In the genomic region with DNA sequence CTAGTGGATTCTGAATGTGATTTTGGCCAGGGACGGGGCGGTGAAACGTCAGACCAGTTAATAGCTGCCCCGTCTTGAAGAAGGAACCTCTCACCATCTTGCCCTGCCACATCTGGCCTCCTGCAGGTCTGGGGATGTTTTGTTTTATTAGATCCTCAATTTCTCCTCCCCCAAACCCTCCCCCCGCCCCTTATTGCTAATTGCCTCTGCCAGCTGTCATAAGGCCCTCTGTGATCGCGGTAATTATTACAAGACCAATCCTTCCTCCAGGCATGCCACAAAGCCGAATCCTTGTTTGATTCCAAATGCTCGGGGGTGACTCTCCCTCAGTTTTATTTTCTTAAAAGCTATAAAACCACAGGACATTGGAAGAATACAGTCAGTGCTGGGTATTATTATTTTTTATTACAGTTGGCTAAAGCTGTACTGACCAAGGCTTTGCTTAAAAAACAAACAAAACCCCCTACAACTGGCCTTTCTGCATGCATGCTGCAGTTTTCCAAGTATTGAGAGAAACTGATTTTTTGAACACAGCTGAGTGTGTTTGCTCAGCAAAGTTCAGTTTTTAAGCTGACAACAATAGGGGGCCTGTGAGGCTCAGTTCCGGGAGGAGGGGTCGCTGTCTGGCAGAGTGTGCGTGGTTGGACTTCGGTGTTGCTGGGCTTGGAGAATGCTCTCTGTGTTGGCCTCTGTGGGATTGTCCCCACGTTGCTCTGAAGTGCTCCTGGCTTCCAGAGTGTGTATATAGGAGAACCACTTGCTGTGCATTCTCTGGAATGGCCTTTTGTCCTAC, we compare ENCODE assay signal across 1 cellular context.
TF ChIP-seq lines count a peak whose summit lies in the region.

No MANE protein-coding gene starts in this region.

TF ChIP-seq in HepG2, 621 proteins besides CTCF, POLR2A, EP300 and RAD21 (continued from another document and continues in another):
- TF ChIP-seq PHF5A (CRISPR knock-in tag; IDR thresholded peaks at IDR 0.05; ENCODE audit: low read depth, unreplicated experiment) (no peak), ZNF589 (CRISPR knock-in tag; conservative IDR thresholded peaks at IDR 0.05) (no peak), ZNF747 (CRISPR knock-in tag; IDR thresholded peaks at IDR 0.05; ENCODE audit: borderline replicate concordance) (peak; percentile 72; the same call in 1 of the 2 replicates), ZSCAN9 (CRISPR knock-in tag; IDR thresholded peaks at IDR 0.05; ENCODE audit: borderline replicate concordance) (no peak), PBX3 (CRISPR knock-in tag; IDR thresholded peaks at IDR 0.05; ENCODE audit: borderline replicate concordance) (no peak), MEF2D (CRISPR knock-in tag; IDR thresholded peaks at IDR 0.05) (no peak), ZNF484 (CRISPR knock-in tag; IDR thresholded peaks at IDR 0.05; ENCODE audit: borderline replicate concordance, low read depth) (no peak), AKAP8 (CRISPR knock-in tag; IDR thresholded peaks at IDR 0.05) (no peak), KDM1A (CRISPR knock-in tag; IDR thresholded peaks at IDR 0.05) (no peak), PCBP1 (IDR thresholded peaks at IDR 0.05; ENCODE audit: borderline replicate concordance, low read depth, low read length) (no peak), IRF2 (CRISPR knock-in tag; IDR thresholded peaks at IDR 0.05) (no peak; the same call in none of the 2 replicates), ZNF383 (CRISPR knock-in tag; IDR thresholded peaks at IDR 0.05; ENCODE audit: borderline replicate concordance) (no peak), ZNF597 (CRISPR knock-in tag; IDR thresholded peaks at IDR 0.05) (no peak), ZNF264 (CRISPR knock-in tag; IDR thresholded peaks at IDR 0.05) (no peak), ELF3 (CRISPR knock-in tag; IDR thresholded peaks at IDR 0.05) (peak; percentile 88), ZNF672 (CRISPR knock-in tag; IDR thresholded peaks at IDR 0.05) (no peak), ZNF720 (CRISPR knock-in tag; IDR thresholded peaks at IDR 0.05) (no peak), CBX1 (IDR thresholded peaks at IDR 0.05; ENCODE audit: low read depth) (no peak), ZNF468 (CRISPR knock-in tag; IDR thresholded peaks at IDR 0.05) (no peak), PRMT3 (CRISPR knock-in tag; IDR thresholded peaks at IDR 0.05; ENCODE audit: borderline replicate concordance, low read depth) (no peak), EEA1 (CRISPR knock-in tag; IDR thresholded peaks at IDR 0.05; ENCODE audit: borderline replicate concordance) (no peak), EZH2 (conservative IDR thresholded peaks at IDR 0.05; ENCODE audit: low read depth, low read length) (no peak), HOXD1 (CRISPR knock-in tag; IDR thresholded peaks at IDR 0.05) (no peak), NFE2 (CRISPR knock-in tag; IDR thresholded peaks at IDR 0.05) (no peak), ZNF432 (CRISPR knock-in tag; IDR thresholded peaks at IDR 0.05; ENCODE audit: borderline replicate concordance) (no peak), IKZF5 (CRISPR knock-in tag; IDR thresholded peaks at IDR 0.05) (peak; percentile 45; the same call in 1 of the 2 replicates), ELF1 (CRISPR knock-in tag; IDR thresholded peaks at IDR 0.05) (peak; percentile 78), HMG20A (CRISPR knock-in tag; IDR thresholded peaks at IDR 0.05; ENCODE audit: borderline replicate concordance) (peak; percentile 71), NCOA2 (CRISPR knock-in tag; IDR thresholded peaks at IDR 0.05) (peak; percentile 69), ZNF143 (CRISPR knock-in tag; IDR thresholded peaks at IDR 0.05) (no peak; the same call in 1 of the 2 replicates), ZMYM4 (CRISPR knock-in tag; IDR thresholded peaks at IDR 0.05) (no peak; the same call in none of the 2 replicates), CENPT (CRISPR knock-in tag; IDR thresholded peaks at IDR 0.05; ENCODE audit: low read depth) (no peak), ZNF367 (CRISPR knock-in tag; IDR thresholded peaks at IDR 0.05; ENCODE audit: borderline replicate concordance) (no peak)
- TF ChIP-seq, protein P1, sequence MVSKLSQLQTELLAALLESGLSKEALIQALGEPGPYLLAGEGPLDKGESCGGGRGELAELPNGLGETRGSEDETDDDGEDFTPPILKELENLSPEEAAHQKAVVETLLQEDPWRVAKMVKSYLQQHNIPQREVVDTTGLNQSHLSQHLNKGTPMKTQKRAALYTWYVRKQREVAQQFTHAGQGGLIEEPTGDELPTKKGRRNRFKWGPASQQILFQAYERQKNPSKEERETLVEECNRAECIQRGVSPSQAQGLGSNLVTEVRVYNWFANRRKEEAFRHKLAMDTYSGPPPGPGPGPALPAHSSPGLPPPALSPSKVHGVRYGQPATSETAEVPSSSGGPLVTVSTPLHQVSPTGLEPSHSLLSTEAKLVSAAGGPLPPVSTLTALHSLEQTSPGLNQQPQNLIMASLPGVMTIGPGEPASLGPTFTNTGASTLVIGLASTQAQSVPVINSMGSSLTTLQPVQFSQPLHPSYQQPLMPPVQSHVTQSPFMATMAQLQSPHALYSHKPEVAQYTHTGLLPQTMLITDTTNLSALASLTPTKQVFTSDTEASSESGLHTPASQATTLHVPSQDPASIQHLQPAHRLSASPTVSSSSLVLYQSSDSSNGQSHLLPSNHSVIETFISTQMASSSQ (IDR thresholded peaks at IDR 0.05; ENCODE audit: low read depth), result no peak
- TF ChIP-seq, protein P1 (CRISPR knock-in tag; IDR thresholded peaks at IDR 0.05; ENCODE audit: borderline replicate concordance), result peak; percentile 52; the same call in 1 of the 2 replicates
- TF ChIP-seq, protein P2, sequence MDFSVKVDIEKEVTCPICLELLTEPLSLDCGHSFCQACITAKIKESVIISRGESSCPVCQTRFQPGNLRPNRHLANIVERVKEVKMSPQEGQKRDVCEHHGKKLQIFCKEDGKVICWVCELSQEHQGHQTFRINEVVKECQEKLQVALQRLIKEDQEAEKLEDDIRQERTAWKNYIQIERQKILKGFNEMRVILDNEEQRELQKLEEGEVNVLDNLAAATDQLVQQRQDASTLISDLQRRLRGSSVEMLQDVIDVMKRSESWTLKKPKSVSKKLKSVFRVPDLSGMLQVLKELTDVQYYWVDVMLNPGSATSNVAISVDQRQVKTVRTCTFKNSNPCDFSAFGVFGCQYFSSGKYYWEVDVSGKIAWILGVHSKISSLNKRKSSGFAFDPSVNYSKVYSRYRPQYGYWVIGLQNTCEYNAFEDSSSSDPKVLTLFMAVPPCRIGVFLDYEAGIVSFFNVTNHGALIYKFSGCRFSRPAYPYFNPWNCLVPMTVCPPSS (IDR thresholded peaks at IDR 0.05), result no peak
- TF ChIP-seq, protein P3, sequence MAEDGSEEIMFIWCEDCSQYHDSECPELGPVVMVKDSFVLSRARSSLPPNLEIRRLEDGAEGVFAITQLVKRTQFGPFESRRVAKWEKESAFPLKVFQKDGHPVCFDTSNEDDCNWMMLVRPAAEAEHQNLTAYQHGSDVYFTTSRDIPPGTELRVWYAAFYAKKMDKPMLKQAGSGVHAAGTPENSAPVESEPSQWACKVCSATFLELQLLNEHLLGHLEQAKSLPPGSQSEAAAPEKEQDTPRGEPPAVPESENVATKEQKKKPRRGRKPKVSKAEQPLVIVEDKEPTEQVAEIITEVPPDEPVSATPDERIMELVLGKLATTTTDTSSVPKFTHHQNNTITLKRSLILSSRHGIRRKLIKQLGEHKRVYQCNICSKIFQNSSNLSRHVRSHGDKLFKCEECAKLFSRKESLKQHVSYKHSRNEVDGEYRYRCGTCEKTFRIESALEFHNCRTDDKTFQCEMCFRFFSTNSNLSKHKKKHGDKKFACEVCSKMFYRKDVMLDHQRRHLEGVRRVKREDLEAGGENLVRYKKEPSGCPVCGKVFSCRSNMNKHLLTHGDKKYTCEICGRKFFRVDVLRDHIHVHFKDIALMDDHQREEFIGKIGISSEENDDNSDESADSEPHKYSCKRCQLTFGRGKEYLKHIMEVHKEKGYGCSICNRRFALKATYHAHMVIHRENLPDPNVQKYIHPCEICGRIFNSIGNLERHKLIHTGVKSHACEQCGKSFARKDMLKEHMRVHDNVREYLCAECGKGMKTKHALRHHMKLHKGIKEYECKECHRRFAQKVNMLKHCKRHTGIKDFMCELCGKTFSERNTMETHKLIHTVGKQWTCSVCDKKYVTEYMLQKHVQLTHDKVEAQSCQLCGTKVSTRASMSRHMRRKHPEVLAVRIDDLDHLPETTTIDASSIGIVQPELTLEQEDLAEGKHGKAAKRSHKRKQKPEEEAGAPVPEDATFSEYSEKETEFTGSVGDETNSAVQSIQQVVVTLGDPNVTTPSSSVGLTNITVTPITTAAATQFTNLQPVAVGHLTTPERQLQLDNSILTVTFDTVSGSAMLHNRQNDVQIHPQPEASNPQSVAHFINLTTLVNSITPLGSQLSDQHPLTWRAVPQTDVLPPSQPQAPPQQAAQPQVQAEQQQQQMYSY (CRISPR knock-in tag; IDR thresholded peaks at IDR 0.05), result no peak
- TF ChIP-seq, protein P4, sequence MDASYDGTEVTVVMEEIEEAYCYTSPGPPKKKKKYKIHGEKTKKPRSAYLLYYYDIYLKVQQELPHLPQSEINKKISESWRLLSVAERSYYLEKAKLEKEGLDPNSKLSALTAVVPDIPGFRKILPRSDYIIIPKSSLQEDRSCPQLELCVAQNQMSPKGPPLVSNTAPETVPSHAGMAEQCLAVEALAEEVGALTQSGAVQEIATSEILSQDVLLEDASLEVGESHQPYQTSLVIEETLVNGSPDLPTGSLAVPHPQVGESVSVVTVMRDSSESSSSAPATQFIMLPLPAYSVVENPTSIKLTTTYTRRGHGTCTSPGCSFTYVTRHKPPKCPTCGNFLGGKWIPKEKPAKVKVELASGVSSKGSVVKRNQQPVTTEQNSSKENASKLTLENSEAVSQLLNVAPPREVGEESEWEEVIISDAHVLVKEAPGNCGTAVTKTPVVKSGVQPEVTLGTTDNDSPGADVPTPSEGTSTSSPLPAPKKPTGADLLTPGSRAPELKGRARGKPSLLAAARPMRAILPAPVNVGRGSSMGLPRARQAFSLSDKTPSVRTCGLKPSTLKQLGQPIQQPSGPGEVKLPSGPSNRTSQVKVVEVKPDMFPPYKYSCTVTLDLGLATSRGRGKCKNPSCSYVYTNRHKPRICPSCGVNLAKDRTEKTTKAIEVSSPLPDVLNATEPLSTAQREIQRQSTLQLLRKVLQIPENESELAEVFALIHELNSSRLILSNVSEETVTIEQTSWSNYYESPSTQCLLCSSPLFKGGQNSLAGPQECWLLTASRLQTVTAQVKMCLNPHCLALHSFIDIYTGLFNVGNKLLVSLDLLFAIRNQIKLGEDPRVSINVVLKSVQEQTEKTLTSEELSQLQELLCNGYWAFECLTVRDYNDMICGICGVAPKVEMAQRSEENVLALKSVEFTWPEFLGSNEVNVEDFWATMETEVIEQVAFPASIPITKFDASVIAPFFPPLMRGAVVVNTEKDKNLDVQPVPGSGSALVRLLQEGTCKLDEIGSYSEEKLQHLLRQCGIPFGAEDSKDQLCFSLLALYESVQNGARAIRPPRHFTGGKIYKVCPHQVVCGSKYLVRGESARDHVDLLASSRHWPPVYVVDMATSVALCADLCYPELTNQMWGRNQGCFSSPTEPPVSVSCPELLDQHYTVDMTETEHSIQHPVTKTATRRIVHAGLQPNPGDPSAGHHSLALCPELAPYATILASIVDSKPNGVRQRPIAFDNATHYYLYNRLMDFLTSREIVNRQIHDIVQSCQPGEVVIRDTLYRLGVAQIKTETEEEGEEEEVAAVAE (CRISPR knock-in tag; IDR thresholded peaks at IDR 0.05; ENCODE audit: borderline replicate concordance), result no peak
- TF ChIP-seq, protein P5, sequence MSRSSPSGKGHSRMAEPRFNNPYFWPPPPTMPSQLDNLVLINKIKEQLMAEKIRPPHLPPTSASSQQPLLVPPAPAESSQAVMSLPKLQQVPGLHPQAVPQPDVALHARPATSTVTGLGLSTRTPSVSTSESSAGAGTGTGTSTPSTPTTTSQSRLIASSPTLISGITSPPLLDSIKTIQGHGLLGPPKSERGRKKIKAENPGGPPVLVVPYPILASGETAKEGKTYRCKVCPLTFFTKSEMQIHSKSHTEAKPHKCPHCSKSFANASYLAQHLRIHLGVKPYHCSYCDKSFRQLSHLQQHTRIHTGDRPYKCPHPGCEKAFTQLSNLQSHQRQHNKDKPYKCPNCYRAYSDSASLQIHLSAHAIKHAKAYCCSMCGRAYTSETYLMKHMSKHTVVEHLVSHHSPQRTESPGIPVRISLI (CRISPR knock-in tag; IDR thresholded peaks at IDR 0.05; ENCODE audit: borderline replicate concordance), result peak; percentile 43; the same call in 1 of the 2 replicates
